8 cellular contexts compared by ENCODE assay signal in genomic region chr10:61452229-61452651, GRCh38. TPM values are rescaled to one million over a fixed set of nuclear protein-coding genes. Genes with fewer than 3 reads are reported as not detected.
DNase-seq lines count a peak whose midpoint lies in the region; ATAC-seq and TF ChIP-seq lines count a peak whose summit lies in the region.

No MANE protein-coding gene starts in this region.

- H3K27ac Mint-ChIP-seq in glutamatergic neuron (ENCODE audit: unreplicated experiment) (no peak overlapping the region), progenitor cell of endocrine pancreas (no peak overlapping the region)

- no peaks in the 10 kb centered on the region for H3K9me3 Mint-ChIP-seq in glutamatergic neuron (ENCODE audit: unreplicated experiment)
- H3K9me3 Mint-ChIP-seq in progenitor cell of endocrine pancreas (ENCODE audit: low read depth) = no peaks in the 10 kb centered on the region

- DNase-seq in D341Med (ENCODE audit: low spot score) (peak; percentile 34), NT2/D1 (ENCODE audit: low read depth, low spot score) (no peak), glutamatergic neuron (peak; percentile 49), progenitor cell of endocrine pancreas (ENCODE audit: low spot score, unreplicated experiment) (no peak), NCI-H1105 (lab: John Stamatoyannopoulos, UW) (no peak), superior temporal gyrus (ENCODE audit: extremely low spot score) (no peak)

- peak overlapping the region; percentile 59 for H3K4me3 ChIP-seq in NT2/D1 (ENCODE audit: insufficient read length, low read depth)

- peaks cover 5% of the 10 kb centered on the region for H3K4me1 Mint-ChIP-seq in glutamatergic neuron (ENCODE audit: low read depth, unreplicated experiment)
- H3K4me1 Mint-ChIP-seq in progenitor cell of endocrine pancreas (ENCODE audit: low read depth) = peaks cover 9% of the 10 kb centered on the region

- no peak for TF ChIP-seq CTCF in glutamatergic neuron (IDR thresholded peaks at IDR 0.05; ENCODE audit: partially characterized antibody, unreplicated experiment)
- no peak for TF ChIP-seq CTCF in progenitor cell of endocrine pancreas (IDR thresholded peaks at IDR 0.05; ENCODE audit: unreplicated experiment)

- H3K9ac ChIP-seq in NT2/D1 (ENCODE audit: insufficient read length, low read depth) = peak overlapping the region; percentile 64

- H3K9me3 ChIP-seq in NT2/D1 (ENCODE audit: insufficient read depth, low read length) = no peaks in the 10 kb centered on the region

- H3K36me3 ChIP-seq in NT2/D1 (ENCODE audit: insufficient read depth, insufficient read length, low read length) = no peaks in the 10 kb centered on the region

- no peaks in the 10 kb centered on the region for H3K4me1 ChIP-seq in NT2/D1 (ENCODE audit: insufficient read depth, insufficient read length)

- peaks cover 49% of the 10 kb centered on the region for H3K27me3 ChIP-seq in NT2/D1 (ENCODE audit: insufficient read depth, insufficient read length)

- H3K4me3 Mint-ChIP-seq in glutamatergic neuron (ENCODE audit: unreplicated experiment) = peak overlapping the region; percentile 91
- peak overlapping the region; percentile 70 for H3K4me3 Mint-ChIP-seq in progenitor cell of endocrine pancreas (ENCODE audit: low read depth)

- H3K27me3 Mint-ChIP-seq in glutamatergic neuron (ENCODE audit: unreplicated experiment) (peaks cover 11% of the 10 kb centered on the region), progenitor cell of endocrine pancreas (peaks cover 56% of the 10 kb centered on the region)

- H3K36me3 Mint-ChIP-seq in glutamatergic neuron (ENCODE audit: unreplicated experiment) (no peaks in the 10 kb centered on the region), progenitor cell of endocrine pancreas (ENCODE audit: insufficient read depth) (no peaks in the 10 kb centered on the region)

- ATAC-seq in GM18870 (IDR thresholded peaks at IDR 0.05; ENCODE audit: unreplicated experiment) (no peak), HG02852 (IDR thresholded peaks at IDR 0.05; ENCODE audit: unreplicated experiment) (no peak)

RNA-seq across cellular contexts. Expression of gene TMEM26, which starts 0.9 kb away (rescaled TPM):
- total RNA-seq in glutamatergic neuron (ENCODE audit: unreplicated experiment) (not detected), progenitor cell of endocrine pancreas (0.24 and 0.87 TPM in 2 replicates)

Comparison
In these comparisons a context has a peak if more than half of its experiments do, and no peak if none do; other contexts are left out.
1. DNase-seq: peak in D341Med (single experiment) and glutamatergic neuron (single experiment); none in NT2/D1 (single experiment), progenitor cell of endocrine pancreas (single experiment), NCI-H1105 (single experiment) and superior temporal gyrus (single experiment).